Comparison of ENCODE assay signal across 8 cellular contexts in genomic region chr3:177427096-177427495, GRCh38.
DNase-seq lines count a peak whose midpoint lies in the region; ATAC-seq and TF ChIP-seq lines count a peak whose summit lies in the region.

No MANE protein-coding gene starts in this region.

- H3K36me3 ChIP-seq in tibial artery: no peaks in the 10 kb centered on the region
- H3K36me3 ChIP-seq in GM23338 (ENCODE audit: insufficient read depth): no peaks in the 10 kb centered on the region

- no peak overlapping the region for H3K27ac ChIP-seq in tibial artery
- no peak overlapping the region for H3K27ac ChIP-seq in GM23338 (ENCODE audit: low read depth)

- intact Hi-C loops in tibial artery (cut with DNase I; ENCODE audit: low total_unique reads): no loop called here

- peak overlapping the region; percentile 61 for H3K4me3 Mint-ChIP-seq in activated naive CD8-positive, alpha-beta T cell treated with anti-CD3 and anti-CD28 coated beads, Interleukin-2, amount 50 U/mL, for 24 hours
- H3K4me3 Mint-ChIP-seq in GM23338: no peak overlapping the region

- H2AFZ ChIP-seq in GM23338: no peak overlapping the region

- H3K9me2 ChIP-seq in GM23338 (ENCODE audit: insufficient read depth): no peaks in the 10 kb centered on the region

- no peak for TF ChIP-seq POLR2A in NB4 (IDR thresholded peaks at IDR 0.05; ENCODE audit: extremely low read depth, insufficient read length)

- peaks cover 23% of the 10 kb centered on the region for H3K4me1 Mint-ChIP-seq in activated naive CD8-positive, alpha-beta T cell treated with anti-CD3 and anti-CD28 coated beads, Interleukin-2, amount 50 U/mL, for 24 hours
- H3K4me1 Mint-ChIP-seq in GM23338: peaks cover 57% of the 10 kb centered on the region

- no peaks in the 10 kb centered on the region for H3K79me2 ChIP-seq in GM23338 (replicated peaks; ENCODE audit: insufficient read depth)

- H3K27ac Mint-ChIP-seq in activated naive CD8-positive, alpha-beta T cell treated with anti-CD3 and anti-CD28 coated beads, Interleukin-2, amount 50 U/mL, for 24 hours: peak overlapping the region; percentile 89
- no peak overlapping the region for H3K27ac Mint-ChIP-seq in GM23338

- H4K20me1 ChIP-seq in GM23338 (replicated peaks; ENCODE audit: insufficient read depth): no peaks in the 10 kb centered on the region

- H3F3A ChIP-seq in GM23338 (replicated peaks; ENCODE audit: low read depth): no peaks in the 10 kb centered on the region

- H3K4me2 ChIP-seq in GM23338: no peak overlapping the region

- no peaks in the 10 kb centered on the region for H3K9me3 ChIP-seq in tibial artery

- H3K27me3 ChIP-seq in tibial artery: no peaks in the 10 kb centered on the region
- no peaks in the 10 kb centered on the region for H3K27me3 ChIP-seq in GM23338 (ENCODE audit: insufficient read depth)

- DNase-seq in GM13977 (ENCODE audit: low spot score): peak; percentile 76
- peak; percentile 40 for DNase-seq in NB4 (ENCODE audit: low read depth)
- peak; percentile 22 for DNase-seq in activated naive CD8-positive, alpha-beta T cell treated with anti-CD3 and anti-CD28 coated beads, Interleukin-2, amount 50 U/mL, for 24 hours
- no peak for DNase-seq in tibial artery
- DNase-seq in SKM-1 (lab: John Stamatoyannopoulos, UW; ENCODE audit: unreplicated experiment): no peak
- no peak for DNase-seq in GM23338 (ENCODE audit: low spot score)
- no peak for DNase-seq in NCI-H1048 (lab: John Stamatoyannopoulos, UW)

- no peaks in the 10 kb centered on the region for H3K9me3 Mint-ChIP-seq in activated naive CD8-positive, alpha-beta T cell treated with anti-CD3 and anti-CD28 coated beads, Interleukin-2, amount 50 U/mL, for 24 hours
- H3K9me3 Mint-ChIP-seq in GM23338: no peaks in the 10 kb centered on the region

- ATAC-seq in HG02571 (IDR thresholded peaks at IDR 0.05; ENCODE audit: unreplicated experiment): peak; percentile 99
- ATAC-seq in activated naive CD8-positive, alpha-beta T cell treated with anti-CD3 and anti-CD28 coated beads, Interleukin-2, amount 50 U/mL, for 24 hours: peak; percentile 97
- no peak for ATAC-seq in GM23338

- H3K36me3 Mint-ChIP-seq in activated naive CD8-positive, alpha-beta T cell treated with anti-CD3 and anti-CD28 coated beads, Interleukin-2, amount 50 U/mL, for 24 hours (ENCODE audit: low read depth): no peaks in the 10 kb centered on the region
- H3K36me3 Mint-ChIP-seq in GM23338 (ENCODE audit: low read depth): no peaks in the 10 kb centered on the region

- TF ChIP-seq CTCF in GM13977 (IDR thresholded peaks at IDR 0.05; ENCODE audit: extremely low read depth, insufficient read depth, missing control alignments) (no peak), NB4 (IDR thresholded peaks at IDR 0.05; ENCODE audit: low read depth, low read length) (no peak), tibial artery (IDR thresholded peaks at IDR 0.05) (no peak), GM23338 (conservative IDR thresholded peaks at IDR 0.05; ENCODE audit: low read depth in 2 of 2) (no peak)

- in situ Hi-C loops in GM13977 (cut with MboI; ENCODE audit: low pct_unique_long_range_greater_than_20kb, low sequenced_read_pairs, unreplicated experiment): no loop called here

- H3K27me3 Mint-ChIP-seq in activated naive CD8-positive, alpha-beta T cell treated with anti-CD3 and anti-CD28 coated beads, Interleukin-2, amount 50 U/mL, for 24 hours: no peaks in the 10 kb centered on the region
- no peaks in the 10 kb centered on the region for H3K27me3 Mint-ChIP-seq in GM23338 (ENCODE audit: insufficient read depth, low read depth, poor library complexity)

- H3K4me1 ChIP-seq in tibial artery (no peaks in the 10 kb centered on the region), GM23338 (ENCODE audit: insufficient read depth) (peaks cover 45% of the 10 kb centered on the region)

- no peak overlapping the region for H3K4me3 ChIP-seq in NB4 (ENCODE audit: low read depth, low read length)
- H3K4me3 ChIP-seq in tibial artery: no peak overlapping the region
- no peak overlapping the region for H3K4me3 ChIP-seq in GM23338

TF ChIP-seq in GM23338, 12 proteins besides CTCF, POLR2A, EP300 and RAD21 (continues in another document):
- TF ChIP-seq CREB1 (CRISPR knock-in tag; IDR thresholded peaks at IDR 0.05; ENCODE audit: low read depth): no peak
- no peak for TF ChIP-seq ZNF331 (CRISPR knock-in tag; IDR thresholded peaks at IDR 0.05; ENCODE audit: low read depth)
- TF ChIP-seq STAT1 (IDR thresholded peaks at IDR 0.05; ENCODE audit: unreplicated experiment): no peak
- no peak for TF ChIP-seq JUNB (IDR thresholded peaks at IDR 0.05; ENCODE audit: unreplicated experiment)
- TF ChIP-seq ZNF114 (CRISPR knock-in tag; IDR thresholded peaks at IDR 0.05): no peak
- no peak for TF ChIP-seq EZH2phosphoT487 (IDR thresholded peaks at IDR 0.05; ENCODE audit: unreplicated experiment)
- no peak for TF ChIP-seq ETS1 (IDR thresholded peaks at IDR 0.05)
- TF ChIP-seq POLR2AphosphoS5 (IDR thresholded peaks at IDR 0.05; ENCODE audit: low read depth): no peak
- no peak for TF ChIP-seq ZNF462 (CRISPR knock-in tag; IDR thresholded peaks at IDR 0.05)

Comparison
In these comparisons a context has a peak if more than half of its experiments do, and no peak if none do; other contexts are left out.
1. DNase-seq: peak in GM13977 (single experiment), NB4 (single experiment) and activated naive CD8-positive, alpha-beta T cell treated with anti-CD3 and anti-CD28 coated beads, Interleukin-2, amount 50 U/mL, for 24 hours (single experiment); none in tibial artery (0 of 2), SKM-1 (single experiment), GM23338 (single experiment) and NCI-H1048 (single experiment).